In genomic region chr1:42056460-42056859, GRCh38 we compare ENCODE assay signal across 24 cellular contexts.
A peak's percentile ranks its signal among the peaks of the same experiment; 100 is the strongest.
DNase-seq lines count a peak whose midpoint lies in the region; ATAC-seq, FAIRE-seq and TF ChIP-seq lines count a peak whose summit lies in the region.
"Had no signal": no experiment of that assay in that cellular context is flagged by ENCODE, and none has a peak within 500 bp of the region (broad histone marks: within the 10 kb centered on the region; RNA-seq: fewer than 3 reads in every experiment).

No MANE protein-coding gene starts in this region.

- FAIRE-seq in pancreas (lab: Jason Lieb, UNC), result no peak
- FAIRE-seq: A204.1, D721Med, GM12878, GM12892, GM18507 had no signal

- intact Hi-C loops in pancreas (cut with DNase I), result no loop called here
- intact Hi-C loops in cardiac septum (cut with DNase I), result no loop called here

- DNase-seq in G401 (ENCODE audit: low spot score) (peak; percentile 10), LNCaP clone FGC (ENCODE audit: low read depth) (peak; percentile 62), pancreas (no peak), cardiac septum (ENCODE audit: low spot score) (no peak), NOMO-1 treated with dmso at 0.1 percent for 144 hours (lab: John Stamatoyannopoulos, UW; ENCODE audit: unreplicated experiment) (no peak)
- DNase-seq: 8988T; ACHN; BE2C; C1 segment of cervical spinal cord; Caco-2; Calu3; CD4-positive, alpha-beta memory T cell; CD4-positive, CD25-positive, alpha-beta regulatory T cell; CD8-positive, alpha-beta memory T cell; DMS79 treated with DMSO at 0.1 percent for 48 hours; GDM1 had no signal

- H3K27me3 ChIP-seq in pancreas, result no peaks in the 10 kb centered on the region
- H3K27me3 ChIP-seq: BE2C, BLaER1 had no signal

- no peak overlapping the region for H3K4me3 ChIP-seq in LNCaP clone FGC (ENCODE audit: low read depth, low read length)
- H3K4me3 ChIP-seq in pancreas, result no peak overlapping the region
- H3K4me3 ChIP-seq: BLaER1, GM12878 had no signal

- in situ Hi-C loops in G401 (cut with HindIII; ENCODE audit: low sequenced_read_pairs), result no loop called here

- H3K27ac ChIP-seq in VCaP (peak overlapping the region; percentile 80), pancreas (no peak overlapping the region)
- H3K27ac ChIP-seq: BLaER1 had no signal

- no peaks in the 10 kb centered on the region for H3K4me1 ChIP-seq in pancreas
- H3K4me1 ChIP-seq: BE2C, Caco-2 had no signal

- H3K9me3 ChIP-seq in pancreas, result no peaks in the 10 kb centered on the region
- H3K9me3 ChIP-seq: BE2C, Caco-2 had no signal

- TF ChIP-seq CTCF in LNCaP clone FGC (IDR thresholded peaks at IDR 0.05; ENCODE audit: control insufficient read depth, extremely low read depth, insufficient read depth) (no peak), VCaP (conservative IDR thresholded peaks at IDR 0.05) (no peak), pancreas (IDR thresholded peaks at IDR 0.05) (no peak)

- H3K36me3 ChIP-seq in pancreas, result no peaks in the 10 kb centered on the region
- H3K36me3 ChIP-seq: BE2C, BLaER1 had no signal

- ATAC-seq in pancreas (peak; percentile 71 to 88 (median 84)), HG02571 (IDR thresholded peaks at IDR 0.05; ENCODE audit: unreplicated experiment) (no peak)
- ATAC-seq: GM12878 had no signal

Comparison
In these comparisons a context has a peak if more than half of its experiments do, and no peak if none do; other contexts are left out.
1. DNase-seq: peak in G401 (single experiment) and LNCaP clone FGC (single experiment); none in pancreas (0 of 6), cardiac septum (single experiment) and NOMO-1 treated with dmso at 0.1 percent for 144 hours (single experiment).